ENCODE assay signal across 8 cellular contexts in genomic region chr19:18117692-18118378, GRCh38. TPM values are rescaled to one million over a fixed set of nuclear protein-coding genes. Genes with fewer than 3 reads are reported as not detected.
A peak's percentile ranks its signal among the peaks of the same experiment; 100 is the strongest.
DNase-seq lines count a peak whose midpoint lies in the region; ATAC-seq and TF ChIP-seq lines count a peak whose summit lies in the region.

No MANE protein-coding gene starts in this region.

- H3K4me1 Mint-ChIP-seq in T-helper 1 cell treated with Interleukin-12 subunit alpha and Interleukin-12 subunit beta and Interleukin-4 antibody, amounts not matched to agents 30 μg/mL and 1 μg/mL, for 36 hours (ENCODE audit: low read depth) = peaks cover 23% of the 10 kb centered on the region

- H3K27me3 Mint-ChIP-seq in T-helper 1 cell treated with Interleukin-12 subunit alpha and Interleukin-12 subunit beta and Interleukin-4 antibody, amounts not matched to agents 30 μg/mL and 1 μg/mL, for 36 hours (ENCODE audit: low read depth) = no peaks in the 10 kb centered on the region

- H3K4me3 Mint-ChIP-seq in T-helper 1 cell treated with Interleukin-12 subunit alpha and Interleukin-12 subunit beta and Interleukin-4 antibody, amounts not matched to agents 30 μg/mL and 1 μg/mL, for 36 hours = peak overlapping the region; percentile 93

- H3K27ac ChIP-seq in right atrium auricular region = peak overlapping the region; percentile 63 to 69
- peak overlapping the region; percentile 53 for H3K27ac ChIP-seq in psoas muscle
- peak overlapping the region; percentile 47 for H3K27ac ChIP-seq in upper lobe of right lung

- intact Hi-C loops in psoas muscle (cut with DNase I) (loop anchor here (5.0 kb wide), 1 partner anchor 34 kb away; the partner anchor contains the start of gene PIK3R2 (in 2 of the 2)), upper lobe of right lung (cut with DNase I) (loop anchor here (10.0 kb wide), 1 partner anchor 47 kb away; no protein-coding TSS in a partner anchor)

- TF ChIP-seq CTCF in right atrium auricular region (IDR thresholded peaks at IDR 0.05) = no peak
- TF ChIP-seq CTCF in psoas muscle (IDR thresholded peaks at IDR 0.05) = no peak
- no peak for TF ChIP-seq CTCF in upper lobe of right lung (IDR thresholded peaks at IDR 0.05)

- H3K36me3 ChIP-seq in right atrium auricular region (no peaks in the 10 kb centered on the region), psoas muscle (ENCODE audit: insufficient read depth in 1 of 2, low read depth in 1 of 2) (no peaks in the 10 kb centered on the region), upper lobe of right lung (peaks cover 12% of the 10 kb centered on the region)

- no peaks in the 10 kb centered on the region for H3K9me3 Mint-ChIP-seq in T-helper 1 cell treated with Interleukin-12 subunit alpha and Interleukin-12 subunit beta and Interleukin-4 antibody, amounts not matched to agents 30 μg/mL and 1 μg/mL, for 36 hours

- peak; percentile 79 for DNase-seq in NCI-H128 (lab: John Stamatoyannopoulos, UW; ENCODE audit: unreplicated experiment)
- DNase-seq in amniotic stem cell (lab: John Stamatoyannopoulos, UW) = peak; percentile 29
- peak; percentile 79 for DNase-seq in right atrium auricular region (ENCODE audit: low spot score)
- DNase-seq in psoas muscle = peak; percentile 92 to 96
- DNase-seq in upper lobe of right lung = peak; percentile 97

- H3K9me3 ChIP-seq in right atrium auricular region = no peaks in the 10 kb centered on the region
- no peaks in the 10 kb centered on the region for H3K9me3 ChIP-seq in psoas muscle
- H3K9me3 ChIP-seq in upper lobe of right lung = no peaks in the 10 kb centered on the region

- peak overlapping the region; percentile 89 for H3K27ac Mint-ChIP-seq in T-helper 1 cell treated with Interleukin-12 subunit alpha and Interleukin-12 subunit beta and Interleukin-4 antibody, amounts not matched to agents 30 μg/mL and 1 μg/mL, for 36 hours

- 0% methylated on average over 40 to 86 of the region's 86 CpGs for WGBS in psoas muscle, 3 donors

- peaks cover 0 to 24% of the 10 kb centered on the region in 2 donors for H3K4me1 ChIP-seq in right atrium auricular region
- H3K4me1 ChIP-seq in psoas muscle = no peaks in the 10 kb centered on the region
- peaks cover 19% of the 10 kb centered on the region for H3K4me1 ChIP-seq in upper lobe of right lung

- peak overlapping the region; percentile 67 for H3K4me3 ChIP-seq in GM08714 (ENCODE audit: low read length)
- H3K4me3 ChIP-seq in right atrium auricular region = peak overlapping the region; percentile 60 to 82
- H3K4me3 ChIP-seq in psoas muscle = peak overlapping the region; percentile 73
- peak overlapping the region; percentile 74 for H3K4me3 ChIP-seq in upper lobe of right lung

- ATAC-seq in HG02642 (IDR thresholded peaks at IDR 0.05; ENCODE audit: poor library complexity, unreplicated experiment) = peak; percentile 93
- peak; percentile 94 to 98 (median 97) for ATAC-seq in psoas muscle
- peak; percentile 97 for ATAC-seq in upper lobe of right lung

- H3K36me3 Mint-ChIP-seq in T-helper 1 cell treated with Interleukin-12 subunit alpha and Interleukin-12 subunit beta and Interleukin-4 antibody, amounts not matched to agents 30 μg/mL and 1 μg/mL, for 36 hours (ENCODE audit: low read depth) = peaks cover 8% of the 10 kb centered on the region

- H3K27me3 ChIP-seq in right atrium auricular region = no peaks in the 10 kb centered on the region
- H3K27me3 ChIP-seq in psoas muscle (ENCODE audit: insufficient read depth in 3 of 3, low read length in 2 of 3) = no peaks in the 10 kb centered on the region
- H3K27me3 ChIP-seq in upper lobe of right lung = no peaks in the 10 kb centered on the region

RNA-seq across cellular contexts. Expression of gene MAST3, which starts 20.3 kb away (rescaled TPM):
- total RNA-seq in right atrium auricular region = 1 to 10 TPM; 5.8 to 7.5 TPM
- 1 to 10 TPM; 1.7 to 5.1 (median 3.2) TPM for total RNA-seq in psoas muscle
- 1 to 10 TPM in 1 of 3 donors, under 1 TPM in 2; 0.34 to 2.5 (median 0.96) TPM for polyA plus RNA-seq in psoas muscle
- 23.1 TPM for total RNA-seq in upper lobe of right lung

RNA-seq across cellular contexts. Expression of gene IL12RB1, which starts 31.1 kb away (rescaled TPM):
- total RNA-seq in right atrium auricular region (under 1 TPM; 0.22 to 0.75 TPM), psoas muscle (under 1 TPM; 0.15 to 0.53 (median 0.26) TPM), upper lobe of right lung (6.2 TPM)
- polyA plus RNA-seq in psoas muscle = under 1 TPM in 2 of 3 donors, not detected in 1; 0.14 to 0.17 TPM

RNA-seq across cellular contexts. Expression of gene PIK3R2, which starts 35.1 kb away (rescaled TPM):
- 10 to 100 TPM; 18.7 to 19.0 TPM for total RNA-seq in right atrium auricular region
- 10 to 100 TPM in 3 of 4 donors, 1 to 10 TPM in 1; 8.6 to 20.8 (median 15.0) TPM for total RNA-seq in psoas muscle
- polyA plus RNA-seq in psoas muscle = 1 to 10 TPM; 4.6 to 6.0 (median 4.7) TPM
- 24.2 TPM for total RNA-seq in upper lobe of right lung

RNA-seq across cellular contexts. Expression of gene IFI30, which starts 55.8 kb away (rescaled TPM):
- total RNA-seq in right atrium auricular region = 10 to 100 TPM in 1 of 2 donors, 1 to 10 TPM in 1; 8.1 to 43.2 TPM
- 10 to 100 TPM in 3 of 4 donors, 1 to 10 TPM in 1; 4.3 to 21.5 (median 12.5) TPM for total RNA-seq in psoas muscle
- 10 to 100 TPM in 1 of 3 donors, 1 to 10 TPM in 2; 1.4 to 11.7 (median 4.7) TPM for polyA plus RNA-seq in psoas muscle
- total RNA-seq in upper lobe of right lung = 554 TPM

Comparison
In these comparisons a context has a peak if more than half of its experiments do, and no peak if none do; other contexts are left out.
1. Peak in every context shown above with its lines: DNase-seq, ATAC-seq, H3K4me3 ChIP-seq and H3K27ac ChIP-seq.
2. DNase-seq: peak in every context shown above with its lines; median percentile 97 in upper lobe of right lung; 94 in psoas muscle; 79 in NCI-H128; 79 in right atrium auricular region; 29 in amniotic stem cell.